Comparison of ENCODE assay signal across 7 cellular contexts in genomic region chr5:138755084-138755748, GRCh38. TPM values are rescaled to one million over a fixed set of nuclear protein-coding genes. Genes with fewer than 3 reads are reported as not detected.
A peak's percentile ranks its signal among the peaks of the same experiment; 100 is the strongest.
DNase-seq lines count a peak whose midpoint lies in the region; ATAC-seq and TF ChIP-seq lines count a peak whose summit lies in the region.

No MANE protein-coding gene starts in this region.

- 51 to 63% methylated on average over 5 of the region's 5 CpGs for WGBS in esophagus squamous epithelium, 2 donors
- 75 to 87% (median 84%) methylated on average over 5 of the region's 5 CpGs for WGBS in spleen, 5 donors

- no peak for TF ChIP-seq POLR2A in esophagus squamous epithelium (IDR thresholded peaks at IDR 0.05)
- no peak for TF ChIP-seq POLR2A in spleen (IDR thresholded peaks at IDR 0.05)

- H3K27ac ChIP-seq in HUES48 (ENCODE audit: low read depth, low read length), result no peak overlapping the region
- H3K27ac ChIP-seq in esophagus squamous epithelium, result peak overlapping the region; percentile 98 to 100 (median 100)
- H3K27ac ChIP-seq in spleen, result peak overlapping the region in 6 of 8 donors; percentile 92 to 98 (median 97)

- peak; percentile 76 for ATAC-seq in GM18868 (IDR thresholded peaks at IDR 0.05; ENCODE audit: unreplicated experiment)
- ATAC-seq in GM19452 (IDR thresholded peaks at IDR 0.05; ENCODE audit: unreplicated experiment), result no peak

- no peaks in the 10 kb centered on the region for H3K27me3 ChIP-seq in HUES48 (ENCODE audit: control insufficient read depth, insufficient read depth, low read length)
- no peaks in the 10 kb centered on the region for H3K27me3 ChIP-seq in esophagus squamous epithelium
- peaks cover 0 to 14% (median 0%) of the 10 kb centered on the region in 7 donors for H3K27me3 ChIP-seq in spleen (replicated peaks in 1 of 7)

- H3K36me3 ChIP-seq in HUES48 (ENCODE audit: control insufficient read depth, insufficient read depth, low read length), result peaks cover 19% of the 10 kb centered on the region
- H3K36me3 ChIP-seq in esophagus squamous epithelium, result peaks cover 0 to 42% (median 12%) of the 10 kb centered on the region in 3 donors
- H3K36me3 ChIP-seq in spleen, result peaks cover 0 to 27% (median 13%) of the 10 kb centered on the region in 6 donors

- intact Hi-C loops in esophagus squamous epithelium (cut with DNase I) (no loop called here), spleen (cut with DNase I; ENCODE audit: low total_unique reads) (no loop called here)

- H3K4me1 ChIP-seq in HUES48 (ENCODE audit: control insufficient read depth, insufficient read depth, low read length), result peaks cover 22% of the 10 kb centered on the region
- H3K4me1 ChIP-seq in esophagus squamous epithelium, result peaks cover 15 to 70% (median 36%) of the 10 kb centered on the region in 3 donors
- peaks cover 0 to 59% (median 36%) of the 10 kb centered on the region in 6 donors for H3K4me1 ChIP-seq in spleen

- TF ChIP-seq CTCF in esophagus squamous epithelium (IDR thresholded peaks at IDR 0.05) (no peak), spleen (IDR thresholded peaks at IDR 0.05 in 8 of 11, conservative IDR thresholded peaks at IDR 0.05 in 3 of 11) (no peak)

- peak overlapping the region; percentile 92 for H3K4me3 ChIP-seq in HUES48 (ENCODE audit: low read depth, low read length)
- H3K4me3 ChIP-seq in esophagus squamous epithelium, result peak overlapping the region; percentile 81 to 99 (median 86)
- peak overlapping the region in 5 of 8 donors; percentile 76 to 97 (median 94) for H3K4me3 ChIP-seq in spleen

- DNase-seq in esophagus squamous epithelium (lab: John Stamatoyannopoulos, UW) (no peak), spleen (no peak), HT-29 (ENCODE audit: low spot score) (no peak), NCI-H1417 treated with DMSO at 0.1 percent for 48 hours (lab: John Stamatoyannopoulos, UW) (no peak)

- no peak overlapping the region; the same call in 1 of the 2 replicates for H3K9ac ChIP-seq in HUES48 (ENCODE audit: low read depth, low read length)

- peaks cover 6% of the 10 kb centered on the region; the same call in 1 of the 2 replicates for H3K9me3 ChIP-seq in HUES48 (ENCODE audit: control insufficient read depth, insufficient read depth, low read length)
- no peaks in the 10 kb centered on the region for H3K9me3 ChIP-seq in esophagus squamous epithelium
- H3K9me3 ChIP-seq in spleen, result peaks cover 0 to 25% (median 18%) of the 10 kb centered on the region in 8 donors

RNA-seq across cellular contexts. Expression of gene CTNNA1, which starts 2.0 kb away (rescaled TPM):
- total RNA-seq in esophagus squamous epithelium (100 to 1,000 TPM; 293 to 393 (median 348) TPM), spleen (100 to 1,000 TPM; 153 to 313 (median 205) TPM)
- polyA plus RNA-seq in spleen, result 10 to 100 TPM; 26.7 to 59.7 (median 27.7) TPM
- 416 and 425 TPM in 2 replicates for total RNA-seq in HT-29 (2014; rRNA removed; shearing (Covaris generic))
